2 cellular contexts compared by ENCODE assay signal in the genomic region with DNA sequence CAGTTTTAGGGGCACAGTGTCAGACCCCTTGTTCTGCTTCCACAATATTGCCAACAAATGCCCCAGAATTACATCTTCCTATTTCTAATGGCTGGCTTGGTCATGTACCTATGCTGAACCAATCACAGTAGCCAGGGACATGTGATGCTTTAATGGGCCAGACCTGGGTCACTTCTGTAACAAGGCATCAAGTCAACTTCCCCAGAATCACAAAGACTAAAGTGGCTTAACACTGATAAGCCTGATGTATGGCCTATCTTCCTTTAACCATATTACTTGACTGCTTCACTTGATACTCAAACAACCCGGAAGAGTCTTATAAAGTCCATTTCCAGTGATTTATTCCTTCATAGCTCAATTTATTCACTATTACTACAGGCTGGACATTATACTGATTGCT.
TF ChIP-seq lines count a peak whose summit lies in the region.

No MANE protein-coding gene starts in this region.

TF ChIP-seq in GM23338, 12 proteins besides CTCF, POLR2A, EP300 and RAD21:
- TF ChIP-seq REST (IDR thresholded peaks at IDR 0.05; ENCODE audit: unreplicated experiment) (no peak), EZH2 (IDR thresholded peaks at IDR 0.05; ENCODE audit: low read depth, unreplicated experiment) (no peak), EZH2phosphoT487 (IDR thresholded peaks at IDR 0.05; ENCODE audit: unreplicated experiment) (no peak), STAT1 (IDR thresholded peaks at IDR 0.05; ENCODE audit: unreplicated experiment) (no peak), ZNF331 (CRISPR knock-in tag; IDR thresholded peaks at IDR 0.05; ENCODE audit: low read depth) (no peak), CREB1 (CRISPR knock-in tag; IDR thresholded peaks at IDR 0.05; ENCODE audit: low read depth) (no peak), ZNF114 (CRISPR knock-in tag; IDR thresholded peaks at IDR 0.05) (no peak)
- TF ChIP-seq, protein P1, sequence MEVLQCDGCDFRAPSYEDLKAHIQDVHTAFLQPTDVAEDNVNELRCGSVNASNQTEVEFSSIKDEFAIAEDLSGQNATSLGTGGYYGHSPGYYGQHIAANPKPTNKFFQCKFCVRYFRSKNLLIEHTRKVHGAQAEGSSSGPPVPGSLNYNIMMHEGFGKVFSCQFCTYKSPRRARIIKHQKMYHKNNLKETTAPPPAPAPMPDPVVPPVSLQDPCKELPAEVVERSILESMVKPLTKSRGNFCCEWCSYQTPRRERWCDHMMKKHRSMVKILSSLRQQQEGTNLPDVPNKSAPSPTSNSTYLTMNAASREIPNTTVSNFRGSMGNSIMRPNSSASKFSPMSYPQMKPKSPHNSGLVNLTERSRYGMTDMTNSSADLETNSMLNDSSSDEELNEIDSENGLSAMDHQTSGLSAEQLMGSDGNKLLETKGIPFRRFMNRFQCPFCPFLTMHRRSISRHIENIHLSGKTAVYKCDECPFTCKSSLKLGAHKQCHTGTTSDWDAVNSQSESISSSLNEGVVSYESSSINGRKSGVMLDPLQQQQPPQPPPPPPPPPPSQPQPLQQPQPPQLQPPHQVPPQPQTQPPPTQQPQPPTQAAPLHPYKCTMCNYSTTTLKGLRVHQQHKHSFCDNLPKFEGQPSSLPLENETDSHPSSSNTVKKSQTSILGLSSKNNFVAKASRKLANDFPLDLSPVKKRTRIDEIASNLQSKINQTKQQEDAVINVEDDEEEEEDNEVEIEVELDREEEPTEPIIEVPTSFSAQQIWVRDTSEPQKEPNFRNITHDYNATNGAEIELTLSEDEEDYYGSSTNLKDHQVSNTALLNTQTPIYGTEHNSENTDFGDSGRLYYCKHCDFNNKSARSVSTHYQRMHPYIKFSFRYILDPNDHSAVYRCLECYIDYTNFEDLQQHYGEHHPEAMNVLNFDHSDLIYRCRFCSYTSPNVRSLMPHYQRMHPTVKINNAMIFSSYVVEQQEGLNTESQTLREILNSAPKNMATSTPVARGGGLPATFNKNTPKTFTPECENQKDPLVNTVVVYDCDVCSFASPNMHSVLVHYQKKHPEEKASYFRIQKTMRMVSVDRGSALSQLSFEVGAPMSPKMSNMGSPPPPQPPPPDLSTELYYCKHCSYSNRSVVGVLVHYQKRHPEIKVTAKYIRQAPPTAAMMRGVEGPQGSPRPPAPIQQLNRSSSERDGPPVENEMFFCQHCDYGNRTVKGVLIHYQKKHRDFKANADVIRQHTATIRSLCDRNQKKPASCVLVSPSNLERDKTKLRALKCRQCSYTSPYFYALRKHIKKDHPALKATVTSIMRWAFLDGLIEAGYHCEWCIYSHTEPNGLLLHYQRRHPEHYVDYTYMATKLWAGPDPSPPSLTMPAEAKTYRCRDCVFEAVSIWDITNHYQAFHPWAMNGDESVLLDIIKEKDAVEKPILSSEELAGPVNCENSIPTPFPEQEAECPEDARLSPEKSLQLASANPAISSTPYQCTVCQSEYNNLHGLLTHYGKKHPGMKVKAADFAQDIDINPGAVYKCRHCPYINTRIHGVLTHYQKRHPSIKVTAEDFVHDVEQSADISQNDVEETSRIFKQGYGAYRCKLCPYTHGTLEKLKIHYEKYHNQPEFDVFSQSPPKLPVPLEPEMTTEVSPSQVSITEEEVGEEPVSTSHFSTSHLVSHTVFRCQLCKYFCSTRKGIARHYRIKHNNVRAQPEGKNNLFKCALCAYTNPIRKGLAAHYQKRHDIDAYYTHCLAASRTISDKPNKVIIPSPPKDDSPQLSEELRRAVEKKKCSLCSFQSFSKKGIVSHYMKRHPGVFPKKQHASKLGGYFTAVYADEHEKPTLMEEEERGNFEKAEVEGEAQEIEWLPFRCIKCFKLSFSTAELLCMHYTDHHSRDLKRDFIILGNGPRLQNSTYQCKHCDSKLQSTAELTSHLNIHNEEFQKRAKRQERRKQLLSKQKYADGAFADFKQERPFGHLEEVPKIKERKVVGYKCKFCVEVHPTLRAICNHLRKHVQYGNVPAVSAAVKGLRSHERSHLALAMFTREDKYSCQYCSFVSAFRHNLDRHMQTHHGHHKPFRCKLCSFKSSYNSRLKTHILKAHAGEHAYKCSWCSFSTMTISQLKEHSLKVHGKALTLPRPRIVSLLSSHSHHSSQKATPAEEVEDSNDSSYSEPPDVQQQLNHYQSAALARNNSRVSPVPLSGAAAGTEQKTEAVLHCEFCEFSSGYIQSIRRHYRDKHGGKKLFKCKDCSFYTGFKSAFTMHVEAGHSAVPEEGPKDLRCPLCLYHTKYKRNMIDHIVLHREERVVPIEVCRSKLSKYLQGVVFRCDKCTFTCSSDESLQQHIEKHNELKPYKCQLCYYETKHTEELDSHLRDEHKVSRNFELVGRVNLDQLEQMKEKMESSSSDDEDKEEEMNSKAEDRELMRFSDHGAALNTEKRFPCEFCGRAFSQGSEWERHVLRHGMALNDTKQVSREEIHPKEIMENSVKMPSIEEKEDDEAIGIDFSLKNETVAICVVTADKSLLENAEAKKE (CRISPR knock-in tag; IDR thresholded peaks at IDR 0.05): no peak
- TF ChIP-seq, protein P2, sequence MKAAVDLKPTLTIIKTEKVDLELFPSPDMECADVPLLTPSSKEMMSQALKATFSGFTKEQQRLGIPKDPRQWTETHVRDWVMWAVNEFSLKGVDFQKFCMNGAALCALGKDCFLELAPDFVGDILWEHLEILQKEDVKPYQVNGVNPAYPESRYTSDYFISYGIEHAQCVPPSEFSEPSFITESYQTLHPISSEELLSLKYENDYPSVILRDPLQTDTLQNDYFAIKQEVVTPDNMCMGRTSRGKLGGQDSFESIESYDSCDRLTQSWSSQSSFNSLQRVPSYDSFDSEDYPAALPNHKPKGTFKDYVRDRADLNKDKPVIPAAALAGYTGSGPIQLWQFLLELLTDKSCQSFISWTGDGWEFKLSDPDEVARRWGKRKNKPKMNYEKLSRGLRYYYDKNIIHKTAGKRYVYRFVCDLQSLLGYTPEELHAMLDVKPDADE (IDR thresholded peaks at IDR 0.05): no peak

TF ChIP-seq in IMR-90, 13 proteins besides CTCF, POLR2A, EP300 and RAD21:
- TF ChIP-seq, protein P3, sequence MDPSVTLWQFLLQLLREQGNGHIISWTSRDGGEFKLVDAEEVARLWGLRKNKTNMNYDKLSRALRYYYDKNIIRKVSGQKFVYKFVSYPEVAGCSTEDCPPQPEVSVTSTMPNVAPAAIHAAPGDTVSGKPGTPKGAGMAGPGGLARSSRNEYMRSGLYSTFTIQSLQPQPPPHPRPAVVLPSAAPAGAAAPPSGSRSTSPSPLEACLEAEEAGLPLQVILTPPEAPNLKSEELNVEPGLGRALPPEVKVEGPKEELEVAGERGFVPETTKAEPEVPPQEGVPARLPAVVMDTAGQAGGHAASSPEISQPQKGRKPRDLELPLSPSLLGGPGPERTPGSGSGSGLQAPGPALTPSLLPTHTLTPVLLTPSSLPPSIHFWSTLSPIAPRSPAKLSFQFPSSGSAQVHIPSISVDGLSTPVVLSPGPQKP (IDR thresholded peaks at IDR 0.05; ENCODE audit: borderline replicate concordance, low read depth, low read length): no peak
- no peak for TF ChIP-seq NFE2L2 (IDR thresholded peaks at IDR 0.05; ENCODE audit: low read depth, low read length)
- TF ChIP-seq MAFK (IDR thresholded peaks at IDR 0.05; ENCODE audit: low read depth, low read length): no peak
- no peak for TF ChIP-seq BHLHE40 (IDR thresholded peaks at IDR 0.05; ENCODE audit: low read depth, low read length)
- TF ChIP-seq CHD1 (IDR thresholded peaks at IDR 0.05; ENCODE audit: low read depth, low read length): no peak
- TF ChIP-seq CEBPB (IDR thresholded peaks at IDR 0.05; ENCODE audit: low read depth, low read length): no peak
- TF ChIP-seq, protein P4, sequence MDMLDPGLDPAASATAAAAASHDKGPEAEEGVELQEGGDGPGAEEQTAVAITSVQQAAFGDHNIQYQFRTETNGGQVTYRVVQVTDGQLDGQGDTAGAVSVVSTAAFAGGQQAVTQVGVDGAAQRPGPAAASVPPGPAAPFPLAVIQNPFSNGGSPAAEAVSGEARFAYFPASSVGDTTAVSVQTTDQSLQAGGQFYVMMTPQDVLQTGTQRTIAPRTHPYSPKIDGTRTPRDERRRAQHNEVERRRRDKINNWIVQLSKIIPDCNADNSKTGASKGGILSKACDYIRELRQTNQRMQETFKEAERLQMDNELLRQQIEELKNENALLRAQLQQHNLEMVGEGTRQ (IDR thresholded peaks at IDR 0.05; ENCODE audit: low read depth, low read length): no peak
- no peak for TF ChIP-seq RCOR1 (IDR thresholded peaks at IDR 0.05; ENCODE audit: insufficient replicate concordance, low read length)
- TF ChIP-seq MXI1 (IDR thresholded peaks at IDR 0.05; ENCODE audit: borderline replicate concordance, low read depth, low read length): no peak
- TF ChIP-seq RFX5 (IDR thresholded peaks at IDR 0.05; ENCODE audit: low read depth, low read length): no peak
TF ChIP-seq in IMR-90: peak in this region for 0.
